In the genomic region with DNA sequence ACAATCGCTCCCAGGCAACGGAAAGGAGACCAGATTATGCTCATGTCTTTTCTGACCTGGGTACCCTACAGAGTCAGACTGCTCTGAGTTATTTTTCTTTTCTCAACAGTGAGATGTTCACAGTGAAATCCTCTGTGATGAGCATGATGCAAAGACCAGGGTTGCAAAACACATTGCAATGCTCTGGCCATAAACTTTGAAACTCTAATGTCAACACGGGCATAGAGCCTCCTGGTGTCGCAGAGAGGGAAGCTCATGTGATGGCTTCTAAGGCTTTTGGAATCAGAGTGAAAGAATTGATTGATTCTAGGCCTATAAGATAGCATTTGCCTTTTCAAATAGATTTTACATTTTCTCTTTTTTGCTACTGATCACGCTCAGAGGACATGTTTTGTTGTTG, we compare ENCODE assay signal across 1 cellular context.
TF ChIP-seq lines count a peak whose summit lies in the region.

No MANE protein-coding gene starts in this region.

TF ChIP-seq in HepG2, 621 proteins besides CTCF, POLR2A, EP300 and RAD21 (continued from another document and continues in another):
- TF ChIP-seq, protein P1, sequence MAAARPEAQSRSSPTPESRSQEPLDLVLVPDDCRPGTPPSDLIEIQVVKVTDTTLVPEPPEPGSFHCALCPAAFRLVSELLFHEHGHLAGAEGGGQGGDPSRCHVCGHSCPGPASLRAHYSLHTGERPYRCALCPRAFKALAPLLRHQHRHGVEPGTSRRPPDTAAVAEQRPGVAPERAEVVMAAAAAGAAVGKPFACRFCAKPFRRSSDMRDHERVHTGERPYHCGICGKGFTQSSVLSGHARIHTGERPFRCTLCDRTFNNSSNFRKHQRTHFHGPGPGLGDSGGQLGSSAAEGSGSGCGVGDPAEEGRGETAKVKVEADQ (CRISPR knock-in tag; IDR thresholded peaks at IDR 0.05; ENCODE audit: borderline replicate concordance): no peak
- TF ChIP-seq TP53 (CRISPR knock-in tag; conservative IDR thresholded peaks at IDR 0.05): no peak
- TF ChIP-seq, protein P2, sequence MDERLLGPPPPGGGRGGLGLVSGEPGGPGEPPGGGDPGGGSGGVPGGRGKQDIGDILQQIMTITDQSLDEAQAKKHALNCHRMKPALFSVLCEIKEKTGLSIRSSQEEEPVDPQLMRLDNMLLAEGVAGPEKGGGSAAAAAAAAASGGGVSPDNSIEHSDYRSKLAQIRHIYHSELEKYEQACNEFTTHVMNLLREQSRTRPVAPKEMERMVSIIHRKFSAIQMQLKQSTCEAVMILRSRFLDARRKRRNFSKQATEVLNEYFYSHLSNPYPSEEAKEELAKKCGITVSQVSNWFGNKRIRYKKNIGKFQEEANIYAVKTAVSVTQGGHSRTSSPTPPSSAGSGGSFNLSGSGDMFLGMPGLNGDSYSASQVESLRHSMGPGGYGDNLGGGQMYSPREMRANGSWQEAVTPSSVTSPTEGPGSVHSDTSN (CRISPR knock-in tag; IDR thresholded peaks at IDR 0.05): no peak
- TF ChIP-seq DMAP1 (CRISPR knock-in tag; IDR thresholded peaks at IDR 0.05): no peak
- peak; percentile 62; the same call in 1 of the 2 replicates for TF ChIP-seq MIER2 (CRISPR knock-in tag; IDR thresholded peaks at IDR 0.05)
- TF ChIP-seq, protein P3, sequence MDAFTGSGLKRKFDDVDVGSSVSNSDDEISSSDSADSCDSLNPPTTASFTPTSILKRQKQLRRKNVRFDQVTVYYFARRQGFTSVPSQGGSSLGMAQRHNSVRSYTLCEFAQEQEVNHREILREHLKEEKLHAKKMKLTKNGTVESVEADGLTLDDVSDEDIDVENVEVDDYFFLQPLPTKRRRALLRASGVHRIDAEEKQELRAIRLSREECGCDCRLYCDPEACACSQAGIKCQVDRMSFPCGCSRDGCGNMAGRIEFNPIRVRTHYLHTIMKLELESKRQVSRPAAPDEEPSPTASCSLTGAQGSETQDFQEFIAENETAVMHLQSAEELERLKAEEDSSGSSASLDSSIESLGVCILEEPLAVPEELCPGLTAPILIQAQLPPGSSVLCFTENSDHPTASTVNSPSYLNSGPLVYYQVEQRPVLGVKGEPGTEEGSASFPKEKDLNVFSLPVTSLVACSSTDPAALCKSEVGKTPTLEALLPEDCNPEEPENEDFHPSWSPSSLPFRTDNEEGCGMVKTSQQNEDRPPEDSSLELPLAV (CRISPR knock-in tag; conservative IDR thresholded peaks at IDR 0.05; ENCODE audit: low read depth): no peak
- no peak for TF ChIP-seq ZNF557 (CRISPR knock-in tag; IDR thresholded peaks at IDR 0.05)
- TF ChIP-seq CBX1 (IDR thresholded peaks at IDR 0.05; ENCODE audit: low read depth): no peak
- TF ChIP-seq FOXA1 (IDR thresholded peaks at IDR 0.05): peak; percentile 52; the same call in 1 of the 2 replicates
- TF ChIP-seq FOXA1 (CRISPR knock-in tag; IDR thresholded peaks at IDR 0.05): peak; percentile 97
- no peak for TF ChIP-seq ZNF709 (CRISPR knock-in tag; IDR thresholded peaks at IDR 0.05)
- TF ChIP-seq MAFF (IDR thresholded peaks at IDR 0.05; ENCODE audit: low read depth, low read length): no peak
- TF ChIP-seq SMARCE1 (IDR thresholded peaks at IDR 0.05; ENCODE audit: borderline replicate concordance): no peak
- TF ChIP-seq RFX3 (CRISPR knock-in tag; IDR thresholded peaks at IDR 0.05): no peak
- TF ChIP-seq HIC2 (CRISPR knock-in tag; IDR thresholded peaks at IDR 0.05; ENCODE audit: low read depth): no peak
- TF ChIP-seq POLR2G (IDR thresholded peaks at IDR 0.05; ENCODE audit: low read depth, low read length): no peak
- TF ChIP-seq SIN3B (IDR thresholded peaks at IDR 0.05; ENCODE audit: low read length): no peak
- TF ChIP-seq, protein P4, sequence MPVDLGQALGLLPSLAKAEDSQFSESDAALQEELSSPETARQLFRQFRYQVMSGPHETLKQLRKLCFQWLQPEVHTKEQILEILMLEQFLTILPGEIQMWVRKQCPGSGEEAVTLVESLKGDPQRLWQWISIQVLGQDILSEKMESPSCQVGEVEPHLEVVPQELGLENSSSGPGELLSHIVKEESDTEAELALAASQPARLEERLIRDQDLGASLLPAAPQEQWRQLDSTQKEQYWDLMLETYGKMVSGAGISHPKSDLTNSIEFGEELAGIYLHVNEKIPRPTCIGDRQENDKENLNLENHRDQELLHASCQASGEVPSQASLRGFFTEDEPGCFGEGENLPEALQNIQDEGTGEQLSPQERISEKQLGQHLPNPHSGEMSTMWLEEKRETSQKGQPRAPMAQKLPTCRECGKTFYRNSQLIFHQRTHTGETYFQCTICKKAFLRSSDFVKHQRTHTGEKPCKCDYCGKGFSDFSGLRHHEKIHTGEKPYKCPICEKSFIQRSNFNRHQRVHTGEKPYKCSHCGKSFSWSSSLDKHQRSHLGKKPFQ (CRISPR knock-in tag; IDR thresholded peaks at IDR 0.05; ENCODE audit: insufficient replicate concordance): no peak
- peak; percentile 67; the same call in 1 of the 2 replicates for TF ChIP-seq ZNF331 (CRISPR knock-in tag; IDR thresholded peaks at IDR 0.05)
- no peak for TF ChIP-seq ZNF564 (CRISPR knock-in tag; IDR thresholded peaks at IDR 0.05)
- TF ChIP-seq PHB2 (IDR thresholded peaks at IDR 0.05; ENCODE audit: partially characterized antibody): no peak
- TF ChIP-seq, protein P5, sequence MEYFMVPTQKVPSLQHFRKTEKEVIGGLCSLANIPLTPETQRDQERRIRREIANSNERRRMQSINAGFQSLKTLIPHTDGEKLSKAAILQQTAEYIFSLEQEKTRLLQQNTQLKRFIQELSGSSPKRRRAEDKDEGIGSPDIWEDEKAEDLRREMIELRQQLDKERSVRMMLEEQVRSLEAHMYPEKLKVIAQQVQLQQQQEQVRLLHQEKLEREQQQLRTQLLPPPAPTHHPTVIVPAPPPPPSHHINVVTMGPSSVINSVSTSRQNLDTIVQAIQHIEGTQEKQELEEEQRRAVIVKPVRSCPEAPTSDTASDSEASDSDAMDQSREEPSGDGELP (IDR thresholded peaks at IDR 0.05; ENCODE audit: borderline replicate concordance, low read depth): no peak
- 0 out of 2 replicates have a peak, but pooled peaks have one; percentile 31 for TF ChIP-seq POGZ (CRISPR knock-in tag; IDR thresholded peaks at IDR 0.05)
- TF ChIP-seq ESRRA (CRISPR knock-in tag; IDR thresholded peaks at IDR 0.05; ENCODE audit: low read depth): no peak
- no peak for TF ChIP-seq ZNF124 (CRISPR knock-in tag; IDR thresholded peaks at IDR 0.05)
- 0 out of 2 replicates have a peak, but pooled peaks have one; percentile 21 for TF ChIP-seq SPEN (CRISPR knock-in tag; IDR thresholded peaks at IDR 0.05; ENCODE audit: low read depth)
- no peak for TF ChIP-seq ZFAT (CRISPR knock-in tag; conservative IDR thresholded peaks at IDR 0.05)
- no peak for TF ChIP-seq TARDBP (CRISPR knock-in tag; IDR thresholded peaks at IDR 0.05)
- no peak for TF ChIP-seq GRHL1 (CRISPR knock-in tag; conservative IDR thresholded peaks at IDR 0.05)
- no peak for TF ChIP-seq JUNB (CRISPR knock-in tag; IDR thresholded peaks at IDR 0.05; ENCODE audit: borderline replicate concordance)
- TF ChIP-seq HNF4G (IDR thresholded peaks at IDR 0.05; ENCODE audit: borderline replicate concordance, low read depth, low read length): peak; percentile 65
- TF ChIP-seq HNF4G (CRISPR knock-in tag; IDR thresholded peaks at IDR 0.05; ENCODE audit: borderline replicate concordance, low read depth): no peak
- no peak for TF ChIP-seq HOXA9 (CRISPR knock-in tag; IDR thresholded peaks at IDR 0.05; ENCODE audit: borderline replicate concordance)
- no peak for TF ChIP-seq ZNF17 (CRISPR knock-in tag; IDR thresholded peaks at IDR 0.05)
- TF ChIP-seq ZNF496 (CRISPR knock-in tag; IDR thresholded peaks at IDR 0.05; ENCODE audit: insufficient replicate concordance): no peak
- TF ChIP-seq ZNF619 (CRISPR knock-in tag; IDR thresholded peaks at IDR 0.05): no peak
- no peak for TF ChIP-seq RXRA (CRISPR knock-in tag; IDR thresholded peaks at IDR 0.05)
- TF ChIP-seq, protein P6, sequence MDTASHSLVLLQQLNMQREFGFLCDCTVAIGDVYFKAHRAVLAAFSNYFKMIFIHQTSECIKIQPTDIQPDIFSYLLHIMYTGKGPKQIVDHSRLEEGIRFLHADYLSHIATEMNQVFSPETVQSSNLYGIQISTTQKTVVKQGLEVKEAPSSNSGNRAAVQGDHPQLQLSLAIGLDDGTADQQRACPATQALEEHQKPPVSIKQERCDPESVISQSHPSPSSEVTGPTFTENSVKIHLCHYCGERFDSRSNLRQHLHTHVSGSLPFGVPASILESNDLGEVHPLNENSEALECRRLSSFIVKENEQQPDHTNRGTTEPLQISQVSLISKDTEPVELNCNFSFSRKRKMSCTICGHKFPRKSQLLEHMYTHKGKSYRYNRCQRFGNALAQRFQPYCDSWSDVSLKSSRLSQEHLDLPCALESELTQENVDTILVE (CRISPR knock-in tag; IDR thresholded peaks at IDR 0.05): no peak
- no peak for TF ChIP-seq SRSF1 (optimal IDR thresholded peaks at IDR 0.05; ENCODE audit: low read depth, low read length)
- no peak for TF ChIP-seq CSRNP1 (CRISPR knock-in tag; IDR thresholded peaks at IDR 0.05)
- TF ChIP-seq, protein P7, sequence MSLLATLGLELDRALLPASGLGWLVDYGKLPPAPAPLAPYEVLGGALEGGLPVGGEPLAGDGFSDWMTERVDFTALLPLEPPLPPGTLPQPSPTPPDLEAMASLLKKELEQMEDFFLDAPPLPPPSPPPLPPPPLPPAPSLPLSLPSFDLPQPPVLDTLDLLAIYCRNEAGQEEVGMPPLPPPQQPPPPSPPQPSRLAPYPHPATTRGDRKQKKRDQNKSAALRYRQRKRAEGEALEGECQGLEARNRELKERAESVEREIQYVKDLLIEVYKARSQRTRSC (CRISPR knock-in tag; IDR thresholded peaks at IDR 0.05; ENCODE audit: low read depth): no peak
- TF ChIP-seq MEIS1 (CRISPR knock-in tag; IDR thresholded peaks at IDR 0.05; ENCODE audit: borderline replicate concordance): no peak
- TF ChIP-seq TRIM24 (CRISPR knock-in tag; IDR thresholded peaks at IDR 0.05): peak; percentile 20; the same call in 1 of the 2 replicates
- no peak for TF ChIP-seq AGO2 (optimal IDR thresholded peaks at IDR 0.05; ENCODE audit: low read depth, low read length)
- no peak for TF ChIP-seq HOXD1 (CRISPR knock-in tag; IDR thresholded peaks at IDR 0.05)
- TF ChIP-seq ZBTB20 (CRISPR knock-in tag; IDR thresholded peaks at IDR 0.05; ENCODE audit: borderline replicate concordance, low read depth): no peak
- TF ChIP-seq ONECUT2 (CRISPR knock-in tag; IDR thresholded peaks at IDR 0.05): no peak
- TF ChIP-seq ZNF75D (CRISPR knock-in tag; IDR thresholded peaks at IDR 0.05; ENCODE audit: borderline replicate concordance): no peak
- TF ChIP-seq RCOR2 (CRISPR knock-in tag; IDR thresholded peaks at IDR 0.05): no peak
- TF ChIP-seq, protein P8, sequence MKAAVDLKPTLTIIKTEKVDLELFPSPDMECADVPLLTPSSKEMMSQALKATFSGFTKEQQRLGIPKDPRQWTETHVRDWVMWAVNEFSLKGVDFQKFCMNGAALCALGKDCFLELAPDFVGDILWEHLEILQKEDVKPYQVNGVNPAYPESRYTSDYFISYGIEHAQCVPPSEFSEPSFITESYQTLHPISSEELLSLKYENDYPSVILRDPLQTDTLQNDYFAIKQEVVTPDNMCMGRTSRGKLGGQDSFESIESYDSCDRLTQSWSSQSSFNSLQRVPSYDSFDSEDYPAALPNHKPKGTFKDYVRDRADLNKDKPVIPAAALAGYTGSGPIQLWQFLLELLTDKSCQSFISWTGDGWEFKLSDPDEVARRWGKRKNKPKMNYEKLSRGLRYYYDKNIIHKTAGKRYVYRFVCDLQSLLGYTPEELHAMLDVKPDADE (CRISPR knock-in tag; IDR thresholded peaks at IDR 0.05): no peak
- no peak for TF ChIP-seq SSRP1 (CRISPR knock-in tag; IDR thresholded peaks at IDR 0.05)
- TF ChIP-seq ZNF451 (CRISPR knock-in tag; IDR thresholded peaks at IDR 0.05): no peak
